Comparison of ENCODE assay signal across 13 cellular contexts in the genomic region with DNA sequence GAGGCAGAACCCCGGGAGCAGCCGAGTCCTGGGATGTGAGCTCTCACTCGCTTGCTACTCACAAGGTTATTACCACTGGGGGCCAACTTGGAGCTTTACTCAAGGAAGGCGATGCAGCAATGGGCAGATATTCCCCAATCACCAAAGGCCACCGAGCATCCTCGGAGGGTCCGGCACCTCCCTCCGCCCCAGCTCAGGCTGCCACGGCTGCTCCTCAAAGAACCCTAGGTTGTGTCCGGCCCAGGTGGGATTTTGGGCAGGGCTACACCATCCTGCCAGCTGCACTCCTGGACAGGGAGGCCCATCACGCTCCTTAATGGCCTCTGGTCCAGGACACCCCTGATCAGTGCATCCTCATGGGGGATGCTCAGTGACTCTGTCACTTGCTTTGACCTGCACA.
"Had no signal": no experiment of that assay in that cellular context is flagged by ENCODE, and none has a peak within 500 bp of the region (broad histone marks: within the 10 kb centered on the region; RNA-seq: fewer than 3 reads in every experiment).

No MANE protein-coding gene starts in this region.

- H3K4me1 ChIP-seq: colonic mucosa, right atrium auricular region had no signal

- H3K9me3 ChIP-seq: colonic mucosa, mucosa of descending colon, right atrium auricular region had no signal

- H3K27me3 ChIP-seq: colonic mucosa, right atrium auricular region had no signal

- DNase-seq: cerebellar nuclear complex; colonic mucosa; effector CD8-positive, alpha-beta T cell; islet precursor cell; mammary epithelial cell; mucosa of descending colon; naive thymus-derived CD8-positive, alpha-beta T cell; stimulated activated CD4-positive, alpha-beta T cell treated with anti-CD3 and anti-CD28 coated beads, Interleukin-2, amount 100 ng/mL, for 48 hours; stimulated activated naive CD4-positive, alpha-beta T cell treated with Interleukin-2 at 50 U/mL for 16 hours; trophoblast cell had no signal

- H3K27ac ChIP-seq: colonic mucosa, right atrium auricular region had no signal

- ATAC-seq: mucosa of descending colon; naive thymus-derived CD8-positive, alpha-beta T cell had no signal

- H3K36me3 ChIP-seq: colonic mucosa, right atrium auricular region had no signal

- H3K4me3 ChIP-seq: colonic mucosa, mucosa of descending colon, right atrium auricular region, smooth muscle cell had no signal

- H3K4me2 ChIP-seq: smooth muscle cell had no signal

- H3K4me3 Mint-ChIP-seq: neural crest cell had no signal

- H3K9me3 Mint-ChIP-seq: naive thymus-derived CD8-positive, alpha-beta T cell; neural crest cell had no signal

- H3K27me3 Mint-ChIP-seq: naive thymus-derived CD8-positive, alpha-beta T cell had no signal

- H3K36me3 Mint-ChIP-seq: naive thymus-derived CD8-positive, alpha-beta T cell had no signal

- H3K4me1 Mint-ChIP-seq: neural crest cell had no signal
